In the genomic region with DNA sequence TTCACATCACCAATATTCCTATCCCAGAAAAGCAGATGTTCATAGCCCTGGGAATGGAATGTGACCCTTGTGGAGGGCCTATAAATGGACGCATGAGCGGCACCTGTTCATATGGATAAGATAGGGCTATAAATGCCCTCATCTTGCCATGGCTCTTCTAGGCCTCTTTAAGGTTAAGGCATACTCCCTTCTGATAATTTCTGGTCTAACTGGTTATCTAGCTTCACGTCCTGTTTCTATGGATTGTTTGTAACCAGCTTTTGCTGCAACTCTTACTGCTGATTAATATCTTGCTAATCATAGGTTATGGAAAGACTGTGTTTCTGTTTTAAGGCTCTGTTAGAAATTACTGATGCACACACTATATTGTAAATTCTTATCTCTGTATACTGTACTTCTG, we compare ENCODE assay signal across 3 cellular contexts. TPM values are rescaled to one million over a fixed set of nuclear protein-coding genes. Genes with fewer than 3 reads are reported as not detected.
"Had no signal": no experiment of that assay in that cellular context is flagged by ENCODE, and none has a peak within 500 bp of the region (broad histone marks: within the 10 kb centered on the region; RNA-seq: fewer than 3 reads in every experiment).

No MANE protein-coding gene starts in this region.

RNA-seq across cellular contexts. Expression of a gene that starts 23.0 kb away (rescaled TPM):
- total RNA-seq: T-helper 1 cell treated with Interleukin-12 subunit alpha and Interleukin-12 subunit beta and Interleukin-4 antibody, amounts not matched to agents 30 ng/mL and 1 ng/mL, for 36 hours had no signal

RNA-seq across cellular contexts. Expression of a gene that starts 32.2 kb away (rescaled TPM):
- total RNA-seq: activated CD4-positive, alpha-beta memory T cell treated with anti-CD3 and anti-CD28 coated beads for 36 hours had no signal

RNA-seq across cellular contexts. Expression of a gene that starts 48.8 kb away (rescaled TPM):
- total RNA-seq: activated B cell treated with CpG ODN at 0.5 μM for 24 hours had no signal
